In the genomic region with DNA sequence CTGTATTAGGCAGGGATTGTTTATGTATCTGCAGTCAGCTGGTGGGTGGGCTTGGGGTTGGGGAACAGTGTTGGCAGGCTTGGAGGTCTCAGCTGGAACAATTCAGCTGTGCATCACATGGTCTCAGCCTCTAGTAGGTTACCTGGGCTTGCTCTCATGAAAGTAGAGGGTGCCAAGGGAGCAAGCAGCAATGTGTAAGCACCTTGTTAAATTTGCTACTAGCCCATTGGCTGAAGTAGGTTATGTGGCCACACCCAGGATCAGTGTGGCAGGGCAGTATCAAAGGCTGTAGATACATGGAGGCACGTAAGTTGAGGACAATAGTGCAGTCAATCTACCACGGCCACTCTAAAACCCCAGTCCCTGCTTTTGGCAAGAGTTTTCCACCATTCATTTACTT, we compare ENCODE assay signal across 19 cellular contexts.
"Had no signal": no experiment of that assay in that cellular context is flagged by ENCODE, and none has a peak within 500 bp of the region (broad histone marks: within the 10 kb centered on the region; RNA-seq: fewer than 3 reads in every experiment).

No MANE protein-coding gene starts in this region.

- ATAC-seq: left cardiac atrium; lower lobe of right lung; stimulated activated effector memory CD8-positive, alpha-beta T cell treated with anti-CD3 and anti-CD28 coated beads, Interleukin-12 subunit alpha, Interleukin-12 subunit beta, amount 100 ng/mL, for 72 hours had no signal

- H3K27me3 Mint-ChIP-seq: activated B cell treated with CpG ODN at 0.5 μM for 24 hours; activated CD4-positive, alpha-beta T cell treated with anti-CD3 and anti-CD28 coated beads, Interleukin-2, amount 10 ng/mL, durations not matched to agents 24 days and 14 days; activated naive CD8-positive, alpha-beta T cell treated with anti-CD3 and anti-CD28 coated beads, Interleukin-2, amount 10 ng/mL, durations not matched to agents 7 days and 5 days; dendritic cell treated with granulocyte-macrophage colony-stimulating factor and Interleukin-4, amounts not matched to agents 40 ng/mL and 50 ng/mL, for 4 days had no signal

- H3K27me3 ChIP-seq: brain microvascular endothelial cell, ovary had no signal

- H3K36me3 Mint-ChIP-seq: mesothelial cell of epicardium had no signal

- H3K4me3 Mint-ChIP-seq: activated B cell treated with CpG ODN at 0.5 μM for 24 hours; activated CD4-positive, alpha-beta T cell treated with anti-CD3 and anti-CD28 coated beads, Interleukin-2, amount 10 ng/mL, durations not matched to agents 24 days and 14 days; activated naive CD8-positive, alpha-beta T cell treated with anti-CD3 and anti-CD28 coated beads, Interleukin-2, amount 10 ng/mL, durations not matched to agents 7 days and 5 days; dendritic cell treated with granulocyte-macrophage colony-stimulating factor and Interleukin-4, amounts not matched to agents 40 ng/mL and 50 ng/mL, for 4 days; immature natural killer cell; mesothelial cell of epicardium; stimulated activated effector memory CD8-positive, alpha-beta T cell treated with anti-CD3 and anti-CD28 coated beads, Interleukin-12 subunit alpha, Interleukin-12 subunit beta, amount 100 ng/mL, for 72 hours had no signal

- DNase-seq: activated B cell treated with CpG ODN at 0.5 μM for 24 hours; activated CD4-positive, alpha-beta T cell treated with anti-CD3 and anti-CD28 coated beads, Interleukin-2, amount 10 ng/mL, durations not matched to agents 24 days and 14 days; activated CD8-positive, alpha-beta memory T cell treated with anti-CD3 and anti-CD28 coated beads for 24 hours; activated naive CD4-positive, alpha-beta T cell; activated naive CD8-positive, alpha-beta T cell treated with anti-CD3 and anti-CD28 coated beads, Interleukin-2, amount 10 ng/mL, durations not matched to agents 7 days and 5 days; brain microvascular endothelial cell; effector memory CD4-positive, alpha-beta T cell; foreskin melanocyte; immature natural killer cell; left cardiac atrium; lower lobe of right lung; ovary; stimulated activated CD4-positive, alpha-beta T cell treated with anti-CD3 and anti-CD28 coated beads, Interleukin-1b, Interleukin-23, amount 100 ng/mL, for 48 hours; T-helper 2 cell had no signal

- H3K9me3 ChIP-seq: lower lobe of right lung, ovary, thoracic aorta had no signal

- H3K9me3 Mint-ChIP-seq: activated B cell treated with CpG ODN at 0.5 μM for 24 hours; activated naive CD8-positive, alpha-beta T cell treated with anti-CD3 and anti-CD28 coated beads, Interleukin-2, amount 10 ng/mL, durations not matched to agents 7 days and 5 days; dendritic cell treated with granulocyte-macrophage colony-stimulating factor and Interleukin-4, amounts not matched to agents 40 ng/mL and 50 ng/mL, for 4 days; immature natural killer cell; mesothelial cell of epicardium had no signal

- H3K36me3 ChIP-seq: brain microvascular endothelial cell, lower lobe of right lung, ovary, thoracic aorta had no signal

- H3K27ac ChIP-seq: brain microvascular endothelial cell, lower lobe of right lung, ovary had no signal

- H3K27ac Mint-ChIP-seq: activated B cell treated with CpG ODN at 0.5 μM for 24 hours; activated CD4-positive, alpha-beta T cell treated with anti-CD3 and anti-CD28 coated beads, Interleukin-2, amount 10 ng/mL, durations not matched to agents 24 days and 14 days; activated naive CD8-positive, alpha-beta T cell treated with anti-CD3 and anti-CD28 coated beads, Interleukin-2, amount 10 ng/mL, durations not matched to agents 7 days and 5 days; dendritic cell treated with granulocyte-macrophage colony-stimulating factor and Interleukin-4, amounts not matched to agents 40 ng/mL and 50 ng/mL, for 4 days; mesothelial cell of epicardium; stimulated activated effector memory CD8-positive, alpha-beta T cell treated with anti-CD3 and anti-CD28 coated beads, Interleukin-12 subunit alpha, Interleukin-12 subunit beta, amount 100 ng/mL, for 72 hours had no signal

- FAIRE-seq: TTC549 had no signal

- H3K4me3 ChIP-seq: lower lobe of right lung, ovary, thoracic aorta had no signal
